Comparison of ENCODE assay signal across 23 cellular contexts in genomic region chr2:70473101-70473722, GRCh38.
DNase-seq lines count a peak whose midpoint lies in the region; ATAC-seq and TF ChIP-seq lines count a peak whose summit lies in the region.
"Had no signal": no experiment of that assay in that cellular context is flagged by ENCODE, and none has a peak within 500 bp of the region (broad histone marks: within the 10 kb centered on the region; RNA-seq: fewer than 3 reads in every experiment).

No MANE protein-coding gene starts in this region.

- CTCF ChIA-PET in HEK293T (lab: Yijun Ruan, JAX) = no interaction called here

- intact Hi-C loops in activated CD4-positive, alpha-beta T cell treated with anti-CD3 and anti-CD28 coated beads, Interleukin-2, amount 10 ng/mL, durations not matched to agents 24 days and 14 days (cut with micrococcal nuclease) = no loop called here

- ATAC-seq in HG03095 (IDR thresholded peaks at IDR 0.05; ENCODE audit: unreplicated experiment) = no peak
- ATAC-seq: WTC11 had no signal

- H3K18ac ChIP-seq in neuronal stem cell (ENCODE audit: low read length) = no peak overlapping the region

- no peak overlapping the region for H2BK15ac ChIP-seq in neuronal stem cell (ENCODE audit: low read length)

- H3K4me1 ChIP-seq in neuronal stem cell (ENCODE audit: control insufficient read depth in 2 of 2, insufficient read depth in 1 of 2, low read depth in 1 of 2, low read length in 2 of 2) = peaks cover 0 to 8% of the 10 kb centered on the region in 2 donors

- H3K27me3 ChIP-seq in neuronal stem cell (ENCODE audit: control insufficient read depth in 3 of 3, insufficient read depth in 3 of 3, low read depth in 1 of 3, low read length in 3 of 3) = peaks cover 0 to 37% (median 0%) of the 10 kb centered on the region in 3 experiments
- H3K27me3 ChIP-seq: left lung, right atrium auricular region had no signal

- H3K36me3 ChIP-seq in neuronal stem cell (replicated peaks in 1 of 2; ENCODE audit: control insufficient read depth in 2 of 2, insufficient read depth in 2 of 2, low read length in 2 of 2) = no peaks in the 10 kb centered on the region
- H3K36me3 ChIP-seq: left lung, right atrium auricular region had no signal

- H4K91ac ChIP-seq in neuronal stem cell (ENCODE audit: low read depth, low read length, poor library complexity) = no peak overlapping the region

- H2BK5ac ChIP-seq in neuronal stem cell (ENCODE audit: low read length) = no peak overlapping the region

- H2BK12ac ChIP-seq in neuronal stem cell (ENCODE audit: low read length) = no peak overlapping the region

- no peak overlapping the region for H3K9ac ChIP-seq in neuronal stem cell (ENCODE audit: low read depth, low read length, poor library complexity)

- no peaks in the 10 kb centered on the region for H3K79me1 ChIP-seq in neuronal stem cell (ENCODE audit: low read depth, low read length)

- H3K14ac ChIP-seq in neuronal stem cell (ENCODE audit: low read length) = peak overlapping the region; percentile 57

- H3K4me1 Mint-ChIP-seq in activated CD4-positive, alpha-beta T cell treated with anti-CD3 and anti-CD28 coated beads, Interleukin-2, amount 10 ng/mL, durations not matched to agents 24 days and 14 days = peaks cover 19% of the 10 kb centered on the region

- POLR2A ChIA-PET in HEK293T (lab: Yijun Ruan, JAX) = no interaction called here

- no peak overlapping the region for H3K4me2 ChIP-seq in neuronal stem cell (ENCODE audit: insufficient read depth, low read length, poor library complexity, severe bottlenecking)

- peaks cover 5% of the 10 kb centered on the region for H3K27me3 Mint-ChIP-seq in activated CD4-positive, alpha-beta T cell treated with anti-CD3 and anti-CD28 coated beads, Interleukin-2, amount 10 ng/mL, durations not matched to agents 24 days and 14 days
- H3K27me3 Mint-ChIP-seq: central memory CD8-positive, alpha-beta T cell had no signal

- H4K8ac ChIP-seq in neuronal stem cell (ENCODE audit: low read depth, low read length) = no peak overlapping the region

- H2AFZ ChIP-seq in neuronal stem cell (ENCODE audit: low read length) = no peak overlapping the region

- no peaks in the 10 kb centered on the region for H3K9me3 ChIP-seq in neuronal stem cell (replicated peaks in 1 of 2; ENCODE audit: control insufficient read depth in 2 of 2, insufficient read depth in 1 of 2, low read depth in 1 of 2, low read length in 2 of 2)
- H3K9me3 ChIP-seq: left lung, right atrium auricular region had no signal

- no peak overlapping the region for H3K4ac ChIP-seq in neuronal stem cell (ENCODE audit: low read length)

- H2AK5ac ChIP-seq in neuronal stem cell (ENCODE audit: low read depth, low read length) = no peak overlapping the region

- H2BK120ac ChIP-seq in neuronal stem cell (ENCODE audit: low read depth, low read length) = no peak overlapping the region

- no peak overlapping the region for H3K27ac ChIP-seq in neuronal stem cell (replicated peaks; ENCODE audit: low read length)
- H3K27ac ChIP-seq: left lung, right atrium auricular region had no signal

- no peak for DNase-seq in activated CD4-positive, alpha-beta T cell treated with anti-CD3 and anti-CD28 coated beads, Interleukin-2, amount 10 ng/mL, durations not matched to agents 24 days and 14 days
- no peak for DNase-seq in activated CD4-positive, alpha-beta T cell treated with anti-CD3 and anti-CD28 coated beads for 1 hour
- DNase-seq in HEK293T (ENCODE audit: extremely low spot score) = peak; percentile 17
- DNase-seq in dermis microvascular lymphatic vessel endothelial cell (ENCODE audit: low read depth in 2 of 2) = peak; percentile 21 to 25
- DNase-seq in neuronal stem cell (ENCODE audit: low spot score) = no peak
- no peak for DNase-seq in NCI-H2227 treated with DMSO at 0.1 percent for 48 hours (lab: John Stamatoyannopoulos, UW)
- no peak for DNase-seq in DMS79 (lab: John Stamatoyannopoulos, UW)
- DNase-seq: ACHN; activated effector memory CD4-positive, alpha-beta T cell treated with Interleukin-2 at 50 U/mL for 16 hours; aorta; CD8-positive, alpha-beta memory T cell; effector memory CD4-positive, alpha-beta T cell; left lung; midbrain; NCI-H1048; NCI-H2029; NCI-H510A; nucleus accumbens; T-helper 1 cell had no signal

- H3K4me3 ChIP-seq in neuronal stem cell (ENCODE audit: low read length in 2 of 2) = no peak overlapping the region
- H3K4me3 ChIP-seq: left lung, right atrium auricular region had no signal

- H3K9me3 Mint-ChIP-seq in activated CD4-positive, alpha-beta T cell treated with anti-CD3 and anti-CD28 coated beads, Interleukin-2, amount 10 ng/mL, durations not matched to agents 24 days and 14 days = no peaks in the 10 kb centered on the region
- H3K9me3 Mint-ChIP-seq: CD8-positive, alpha-beta memory T cell; central memory CD8-positive, alpha-beta T cell; WTC11 had no signal

- WGBS in neuronal stem cell (ENCODE audit: extremely low coverage in 2 of 2, insufficient read length in 2 of 2, insufficient replicate concordance in 1 of 2), 2 donors = no CpG with 5 or more reads among the region's 7 CpGs

- H3K36me3 Mint-ChIP-seq in activated CD4-positive, alpha-beta T cell treated with anti-CD3 and anti-CD28 coated beads, Interleukin-2, amount 10 ng/mL, durations not matched to agents 24 days and 14 days (ENCODE audit: low read depth) = no peaks in the 10 kb centered on the region
- H3K36me3 Mint-ChIP-seq: CD8-positive, alpha-beta memory T cell; WTC11 had no signal

- peak overlapping the region; percentile 2 for H3K27ac Mint-ChIP-seq in activated CD4-positive, alpha-beta T cell treated with anti-CD3 and anti-CD28 coated beads, Interleukin-2, amount 10 ng/mL, durations not matched to agents 24 days and 14 days
- H3K27ac Mint-ChIP-seq: WTC11 had no signal

- no peak overlapping the region for H3K4me3 Mint-ChIP-seq in activated CD4-positive, alpha-beta T cell treated with anti-CD3 and anti-CD28 coated beads, Interleukin-2, amount 10 ng/mL, durations not matched to agents 24 days and 14 days
- H3K4me3 Mint-ChIP-seq: central memory CD8-positive, alpha-beta T cell; WTC11 had no signal

- no peak overlapping the region for H3K23ac ChIP-seq in neuronal stem cell (ENCODE audit: low read depth, low read length, poor library complexity)

TF ChIP-seq in HEK293T, 16 proteins besides CTCF, POLR2A, EP300 and RAD21:
- TF ChIP-seq, protein P1, sequence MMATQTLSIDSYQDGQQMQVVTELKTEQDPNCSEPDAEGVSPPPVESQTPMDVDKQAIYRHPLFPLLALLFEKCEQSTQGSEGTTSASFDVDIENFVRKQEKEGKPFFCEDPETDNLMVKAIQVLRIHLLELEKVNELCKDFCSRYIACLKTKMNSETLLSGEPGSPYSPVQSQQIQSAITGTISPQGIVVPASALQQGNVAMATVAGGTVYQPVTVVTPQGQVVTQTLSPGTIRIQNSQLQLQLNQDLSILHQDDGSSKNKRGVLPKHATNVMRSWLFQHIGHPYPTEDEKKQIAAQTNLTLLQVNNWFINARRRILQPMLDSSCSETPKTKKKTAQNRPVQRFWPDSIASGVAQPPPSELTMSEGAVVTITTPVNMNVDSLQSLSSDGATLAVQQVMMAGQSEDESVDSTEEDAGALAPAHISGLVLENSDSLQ (IDR thresholded peaks at IDR 0.05) = no peak
- TF ChIP-seq ZNF384 (IDR thresholded peaks at IDR 0.05) (no peak), FOXM1 (IDR thresholded peaks at IDR 0.05; ENCODE audit: borderline replicate concordance) (no peak), ARNT (IDR thresholded peaks at IDR 0.05) (no peak), FOXK2 (IDR thresholded peaks at IDR 0.05) (no peak), BHLHE40 (IDR thresholded peaks at IDR 0.05; ENCODE audit: borderline replicate concordance) (no peak), LEF1 (IDR thresholded peaks at IDR 0.05; ENCODE audit: borderline replicate concordance) (no peak), TARDBP (IDR thresholded peaks at IDR 0.05) (no peak), ELF4 (IDR thresholded peaks at IDR 0.05) (no peak), CTBP1 (IDR thresholded peaks at IDR 0.05; ENCODE audit: borderline replicate concordance) (no peak), SUZ12 (IDR thresholded peaks at IDR 0.05) (no peak), FOXA1 (IDR thresholded peaks at IDR 0.05) (no peak), L3MBTL2 (conservative IDR thresholded peaks at IDR 0.05) (no peak), HDGF (IDR thresholded peaks at IDR 0.05; ENCODE audit: borderline replicate concordance) (no peak), NFRKB (IDR thresholded peaks at IDR 0.05) (no peak), SP1 (IDR thresholded peaks at IDR 0.05) (no peak)

Comparison
In these comparisons a context has a peak if more than half of its experiments do, and no peak if none do; other contexts are left out.
1. DNase-seq: peak in HEK293T (single experiment) and dermis microvascular lymphatic vessel endothelial cell (2 of 2); none in activated CD4-positive, alpha-beta T cell treated with anti-CD3 and anti-CD28 coated beads, Interleukin-2, amount 10 ng/mL, durations not matched to agents 24 days and 14 days (single experiment), activated CD4-positive, alpha-beta T cell treated with anti-CD3 and anti-CD28 coated beads for 1 hour (single experiment), neuronal stem cell (single experiment), NCI-H2227 treated with DMSO at 0.1 percent for 48 hours (single experiment) and DMS79 (single experiment).